In genomic region chr16:28196331-28196987, GRCh38 we compare ENCODE assay signal across 13 cellular contexts. TPM values are rescaled to one million over a fixed set of nuclear protein-coding genes. Genes with fewer than 3 reads are reported as not detected.
DNase-seq lines count a peak whose midpoint lies in the region; ATAC-seq, FAIRE-seq and TF ChIP-seq lines count a peak whose summit lies in the region.
"Had no signal": no experiment of that assay in that cellular context is flagged by ENCODE, and none has a peak within 500 bp of the region (broad histone marks: within the 10 kb centered on the region; RNA-seq: fewer than 3 reads in every experiment).

No MANE protein-coding gene starts in this region.

- peaks cover 77% of the 10 kb centered on the region for H3K4me1 Mint-ChIP-seq in activated T-cell treated with anti-CD3 and anti-CD28 coated beads, Interleukin-2, amount 50 U/mL, for 72 hours (ENCODE audit: low read depth)
- H3K4me1 Mint-ChIP-seq in activated T-cell treated with anti-CD3 and anti-CD28 coated beads, Interleukin-2, amount 50 U/mL, for 4 hours (ENCODE audit: low read depth): peaks cover 74% of the 10 kb centered on the region
- peaks cover 53 to 80% (median 76%) of the 10 kb centered on the region in 3 donors for H3K4me1 Mint-ChIP-seq in T-cell
- peaks cover 44 to 64% of the 10 kb centered on the region in 2 donors for H3K4me1 Mint-ChIP-seq in effector memory CD8-positive, alpha-beta T cell (ENCODE audit: low read depth in 2 of 2)
- peaks cover 57% of the 10 kb centered on the region for H3K4me1 Mint-ChIP-seq in stimulated activated memory B cell treated with anti-CD40 and anti-IgM and Interleukin-4, amounts not matched to agents 10 μg/mL and 1 μg/mL and 100 μg/mL, for 72 hours

- no peak for FAIRE-seq in D721Med (lab: Jason Lieb, UNC)

- H3K4me3 Mint-ChIP-seq in activated T-cell treated with anti-CD3 and anti-CD28 coated beads, Interleukin-2, amount 50 U/mL, for 72 hours: peak overlapping the region in 1 of 2 donors; percentile 65
- no peak overlapping the region for H3K4me3 Mint-ChIP-seq in activated T-cell treated with anti-CD3 and anti-CD28 coated beads, Interleukin-2, amount 50 U/mL, for 4 hours
- H3K4me3 Mint-ChIP-seq in T-cell: peak overlapping the region in 1 of 3 donors; percentile 31
- no peak overlapping the region for H3K4me3 Mint-ChIP-seq in effector memory CD8-positive, alpha-beta T cell
- no peak overlapping the region for H3K4me3 Mint-ChIP-seq in stimulated activated memory B cell treated with anti-CD40 and anti-IgM and Interleukin-4, amounts not matched to agents 10 μg/mL and 1 μg/mL and 100 μg/mL, for 72 hours
- H3K4me3 Mint-ChIP-seq: brain had no signal

- H3K27ac Mint-ChIP-seq in activated T-cell treated with anti-CD3 and anti-CD28 coated beads, Interleukin-2, amount 50 U/mL, for 72 hours: peak overlapping the region; percentile 94
- peak overlapping the region; percentile 96 to 98 for H3K27ac Mint-ChIP-seq in T-cell
- H3K27ac Mint-ChIP-seq in effector memory CD8-positive, alpha-beta T cell: peak overlapping the region; percentile 93 to 98
- H3K27ac Mint-ChIP-seq in stimulated activated memory B cell treated with anti-CD40 and anti-IgM and Interleukin-4, amounts not matched to agents 10 μg/mL and 1 μg/mL and 100 μg/mL, for 72 hours: peak overlapping the region; percentile 92

- TF ChIP-seq CTCF in D721Med (IDR thresholded peaks at IDR 0.05; ENCODE audit: insufficient read depth, missing control alignments): no peak

- no peak for DNase-seq in activated T-cell treated with anti-CD3 and anti-CD28 coated beads, Interleukin-2, amount 50 U/mL, for 72 hours
- no peak for DNase-seq in activated T-cell treated with anti-CD3 and anti-CD28 coated beads, Interleukin-2, amount 50 U/mL, for 4 hours
- DNase-seq in T-cell (no peak), D721Med (ENCODE audit: insufficient read length, low spot score) (no peak)
- DNase-seq in effector memory CD8-positive, alpha-beta T cell: no peak
- DNase-seq: NCI-H2029, NCI-H82, SHP77 had no signal

- no peaks in the 10 kb centered on the region for H3K27me3 Mint-ChIP-seq in activated T-cell treated with anti-CD3 and anti-CD28 coated beads, Interleukin-2, amount 50 U/mL, for 72 hours (ENCODE audit: low read depth)
- H3K27me3 Mint-ChIP-seq in activated T-cell treated with anti-CD3 and anti-CD28 coated beads, Interleukin-2, amount 50 U/mL, for 4 hours (ENCODE audit: low read depth): no peaks in the 10 kb centered on the region
- no peaks in the 10 kb centered on the region for H3K27me3 Mint-ChIP-seq in T-cell
- no peaks in the 10 kb centered on the region for H3K27me3 Mint-ChIP-seq in effector memory CD8-positive, alpha-beta T cell
- no peaks in the 10 kb centered on the region for H3K27me3 Mint-ChIP-seq in stimulated activated memory B cell treated with anti-CD40 and anti-IgM and Interleukin-4, amounts not matched to agents 10 μg/mL and 1 μg/mL and 100 μg/mL, for 72 hours
- H3K27me3 Mint-ChIP-seq: brain had no signal

- peaks cover 13 to 25% of the 10 kb centered on the region in 2 donors for H3K36me3 Mint-ChIP-seq in activated T-cell treated with anti-CD3 and anti-CD28 coated beads, Interleukin-2, amount 50 U/mL, for 72 hours (ENCODE audit: insufficient read depth in 2 of 2)
- peaks cover 40% of the 10 kb centered on the region for H3K36me3 Mint-ChIP-seq in activated T-cell treated with anti-CD3 and anti-CD28 coated beads, Interleukin-2, amount 50 U/mL, for 4 hours (ENCODE audit: insufficient read depth)
- H3K36me3 Mint-ChIP-seq in T-cell: peaks cover 30% of the 10 kb centered on the region
- H3K36me3 Mint-ChIP-seq in effector memory CD8-positive, alpha-beta T cell (ENCODE audit: insufficient read depth): peaks cover 41% of the 10 kb centered on the region
- H3K36me3 Mint-ChIP-seq in stimulated activated memory B cell treated with anti-CD40 and anti-IgM and Interleukin-4, amounts not matched to agents 10 μg/mL and 1 μg/mL and 100 μg/mL, for 72 hours: peaks cover 31% of the 10 kb centered on the region

- POLR2A ChIA-PET in T-cell (lab: Charles Lee): interaction anchor here in 1 of 2 donors (0.6 kb wide), 1 partner anchor 18 kb away, joined by 4 read pairs; no protein-coding TSS in a partner anchor

- no peak for ATAC-seq in activated T-cell treated with anti-CD3 and anti-CD28 coated beads, Interleukin-2, amount 50 U/mL, for 72 hours (replicated peaks in 1 of 2)
- no peak for ATAC-seq in activated T-cell treated with anti-CD3 and anti-CD28 coated beads, Interleukin-2, amount 50 U/mL, for 4 hours
- ATAC-seq in T-cell (replicated peaks in 1 of 4): no peak
- ATAC-seq in effector memory CD8-positive, alpha-beta T cell (replicated peaks): no peak
- no peak for ATAC-seq in stimulated activated memory B cell treated with anti-CD40 and anti-IgM and Interleukin-4, amounts not matched to agents 10 μg/mL and 1 μg/mL and 100 μg/mL, for 72 hours
- ATAC-seq in HG03354 (IDR thresholded peaks at IDR 0.05; ENCODE audit: poor library complexity, severe bottlenecking, unreplicated experiment): no peak
- ATAC-seq in HG03175 (IDR thresholded peaks at IDR 0.05; ENCODE audit: unreplicated experiment): no peak
- ATAC-seq: gastroesophageal sphincter had no signal

- H3K9me3 Mint-ChIP-seq in activated T-cell treated with anti-CD3 and anti-CD28 coated beads, Interleukin-2, amount 50 U/mL, for 72 hours: no peaks in the 10 kb centered on the region
- H3K9me3 Mint-ChIP-seq in activated T-cell treated with anti-CD3 and anti-CD28 coated beads, Interleukin-2, amount 50 U/mL, for 4 hours: no peaks in the 10 kb centered on the region
- no peaks in the 10 kb centered on the region for H3K9me3 Mint-ChIP-seq in T-cell
- H3K9me3 Mint-ChIP-seq in effector memory CD8-positive, alpha-beta T cell: no peaks in the 10 kb centered on the region
- H3K9me3 Mint-ChIP-seq in stimulated activated memory B cell treated with anti-CD40 and anti-IgM and Interleukin-4, amounts not matched to agents 10 μg/mL and 1 μg/mL and 100 μg/mL, for 72 hours: no peaks in the 10 kb centered on the region
- H3K9me3 Mint-ChIP-seq: brain had no signal

- CTCF ChIA-PET in T-cell (lab: Charles Lee): no interaction called here

RNA-seq across cellular contexts. Expression of gene XPO6, which starts 15.3 kb away (rescaled TPM):
- 100 to 1,000 TPM; 276 to 279 TPM for total RNA-seq in activated T-cell treated with anti-CD3 and anti-CD28 coated beads, Interleukin-2, amount 50 U/mL, for 72 hours
- total RNA-seq in activated T-cell treated with anti-CD3 and anti-CD28 coated beads, Interleukin-2, amount 50 U/mL, for 4 hours: 100 to 1,000 TPM; 291 to 305 (median 303) TPM
- total RNA-seq in T-cell: 100 to 1,000 TPM; 355 to 403 (median 391) TPM
